ENCODE assay signal across 8 cellular contexts in genomic region chr5:69007726-69008368, GRCh38.
A peak's percentile ranks its signal among the peaks of the same experiment; 100 is the strongest.
DNase-seq lines count a peak whose midpoint lies in the region; ATAC-seq lines count a peak whose summit lies in the region.

No MANE protein-coding gene starts in this region.

- H3K27ac Mint-ChIP-seq in activated CD8-positive, alpha-beta T cell treated with anti-CD3 and anti-CD28 coated beads, Interleukin-2, amount 10 ng/mL, durations not matched to agents 7 days and 5 days = no peak overlapping the region
- H3K27ac Mint-ChIP-seq in effector memory CD8-positive, alpha-beta T cell = no peak overlapping the region

- POLR2A ChIA-PET in activated CD8-positive, alpha-beta T cell treated with anti-CD3 and anti-CD28 coated beads, Interleukin-2, amount 10 ng/mL, durations not matched to agents 7 days and 5 days (lab: Charles Lee) = no interaction called here

- no peaks in the 10 kb centered on the region for H3K36me3 Mint-ChIP-seq in activated CD8-positive, alpha-beta T cell treated with anti-CD3 and anti-CD28 coated beads, Interleukin-2, amount 10 ng/mL, durations not matched to agents 7 days and 5 days (ENCODE audit: low read depth)
- no peaks in the 10 kb centered on the region for H3K36me3 Mint-ChIP-seq in effector memory CD8-positive, alpha-beta T cell (ENCODE audit: insufficient read depth)

- H3K4me1 Mint-ChIP-seq in activated CD8-positive, alpha-beta T cell treated with anti-CD3 and anti-CD28 coated beads, Interleukin-2, amount 10 ng/mL, durations not matched to agents 7 days and 5 days (ENCODE audit: low read depth) = no peaks in the 10 kb centered on the region
- no peaks in the 10 kb centered on the region for H3K4me1 Mint-ChIP-seq in effector memory CD8-positive, alpha-beta T cell (ENCODE audit: low read depth in 2 of 2)

- no peak overlapping the region for H3K4me3 Mint-ChIP-seq in activated CD8-positive, alpha-beta T cell treated with anti-CD3 and anti-CD28 coated beads, Interleukin-2, amount 10 ng/mL, durations not matched to agents 7 days and 5 days
- H3K4me3 Mint-ChIP-seq in effector memory CD8-positive, alpha-beta T cell = no peak overlapping the region

- no peaks in the 10 kb centered on the region for H3K9me3 Mint-ChIP-seq in activated CD8-positive, alpha-beta T cell treated with anti-CD3 and anti-CD28 coated beads, Interleukin-2, amount 10 ng/mL, durations not matched to agents 7 days and 5 days (ENCODE audit: insufficient read depth)
- H3K9me3 Mint-ChIP-seq in effector memory CD8-positive, alpha-beta T cell = no peaks in the 10 kb centered on the region

- CTCF ChIA-PET in activated CD8-positive, alpha-beta T cell treated with anti-CD3 and anti-CD28 coated beads, Interleukin-2, amount 10 ng/mL, durations not matched to agents 7 days and 5 days (lab: Charles Lee) = interaction anchor here (0.6 to 2.0 kb wide), 11 partner anchors 13 to 1761 kb away, joined by 3 to 11 read pairs (median 3); no protein-coding TSS in a partner anchor

- peak; percentile 45 for DNase-seq in AG08396 (ENCODE audit: low spot score)
- DNase-seq in NCI-H69 (lab: John Stamatoyannopoulos, UW) = peak; percentile 83
- DNase-seq in activated CD8-positive, alpha-beta T cell treated with anti-CD3 and anti-CD28 coated beads, Interleukin-2, amount 10 ng/mL, durations not matched to agents 7 days and 5 days = peak; percentile 80
- DNase-seq in effector memory CD8-positive, alpha-beta T cell = peak; percentile 61 to 75 (median 61)
- DNase-seq in middle frontal gyrus (ENCODE audit: extremely low spot score, low spot score) = peak; percentile 68
- peak; percentile 88 for DNase-seq in stimulated activated CD8-positive, alpha-beta memory T cell treated with anti-CD3 and anti-CD28 coated beads, Interleukin-4, amount 100 ng/mL, for 48 hours

- ATAC-seq in GM18511 (IDR thresholded peaks at IDR 0.05; ENCODE audit: unreplicated experiment) (peak; percentile 95), HG03060 (IDR thresholded peaks at IDR 0.05; ENCODE audit: low read depth, unreplicated experiment) (peak; percentile 65)
- ATAC-seq in activated CD8-positive, alpha-beta T cell treated with anti-CD3 and anti-CD28 coated beads, Interleukin-2, amount 10 ng/mL, durations not matched to agents 7 days and 5 days = peak; percentile 86
- peak; percentile 81 for ATAC-seq in effector memory CD8-positive, alpha-beta T cell (replicated peaks)

- H3K27me3 Mint-ChIP-seq in activated CD8-positive, alpha-beta T cell treated with anti-CD3 and anti-CD28 coated beads, Interleukin-2, amount 10 ng/mL, durations not matched to agents 7 days and 5 days (ENCODE audit: low read depth) = peaks cover 27% of the 10 kb centered on the region
- H3K27me3 Mint-ChIP-seq in effector memory CD8-positive, alpha-beta T cell = peaks cover 22 to 48% of the 10 kb centered on the region in 2 donors

Comparison
In these comparisons a context has a peak if more than half of its experiments do, and no peak if none do; other contexts are left out.
1. Peak in every context shown above with its lines: DNase-seq and ATAC-seq.